In the genomic region with DNA sequence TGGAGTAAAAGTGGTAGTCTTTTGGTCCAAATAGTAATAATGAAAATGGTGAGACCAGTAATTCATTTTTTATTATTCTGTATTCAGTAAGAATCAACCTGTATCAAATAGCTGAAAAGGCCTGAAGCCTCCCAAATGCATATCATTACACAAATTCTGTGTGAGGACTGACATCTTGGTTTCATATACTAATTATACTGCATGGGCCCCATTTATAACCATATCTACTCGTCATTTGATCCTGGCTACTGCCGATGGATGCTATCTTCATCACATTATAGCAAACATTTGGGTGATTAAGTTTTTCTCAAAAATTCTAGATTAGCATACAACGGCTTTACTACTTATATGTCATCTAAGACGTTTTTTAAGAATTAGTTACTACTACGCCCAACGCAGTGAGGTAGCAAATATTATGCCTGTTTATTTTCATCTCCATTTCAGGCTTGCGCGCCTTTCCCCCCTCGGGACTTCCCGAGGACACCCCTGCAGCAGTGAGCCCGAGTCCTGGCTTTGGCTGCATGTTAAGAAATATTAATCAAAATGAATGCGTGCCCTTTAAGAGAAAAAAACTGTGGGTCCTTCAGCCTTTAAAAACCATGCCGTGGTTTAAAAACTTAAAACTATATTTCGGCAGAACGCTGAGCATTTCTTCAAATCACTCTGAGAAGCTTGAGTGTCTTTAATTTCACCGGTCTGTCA, we compare ENCODE assay signal across 8 cellular contexts. TPM values are rescaled to one million over a fixed set of nuclear protein-coding genes. Genes with fewer than 3 reads are reported as not detected.
A peak's percentile ranks its signal among the peaks of the same experiment; 100 is the strongest.
DNase-seq lines count a peak whose midpoint lies in the region; ATAC-seq and TF ChIP-seq lines count a peak whose summit lies in the region.

No MANE protein-coding gene starts in this region.

- H3K4me1 ChIP-seq in heart right ventricle (peaks cover 0 to 32% (median 16%) of the 10 kb centered on the region in 9 donors), psoas muscle (peaks cover 37% of the 10 kb centered on the region)

- H3K27ac ChIP-seq in heart right ventricle (peak overlapping the region; percentile 85 to 99 (median 96)), psoas muscle (peak overlapping the region; percentile 95)

- in situ Hi-C loops in GM13976 (cut with MboI; ENCODE audit: low sequenced_read_pairs, unreplicated experiment) = no loop called here

- no peaks in the 10 kb centered on the region for H3K36me3 ChIP-seq in heart right ventricle
- no peaks in the 10 kb centered on the region for H3K36me3 ChIP-seq in psoas muscle (ENCODE audit: insufficient read depth in 1 of 2, low read depth in 1 of 2)

- peak overlapping the region; percentile 99 for H3K27ac Mint-ChIP-seq in activated naive CD4-positive, alpha-beta T cell treated with anti-CD3 and anti-CD28 coated beads, Interleukin-2, amount 50 U/mL, for 72 hours

- H3K9me3 ChIP-seq in heart right ventricle (no peaks in the 10 kb centered on the region), psoas muscle (no peaks in the 10 kb centered on the region)

- WGBS in heart right ventricle, 2 donors = 4% methylated on average over 16 of the region's 16 CpGs
- 2 to 3% (median 2%) methylated on average over 16 of the region's 16 CpGs for WGBS in psoas muscle, 3 donors

- H3K4me3 ChIP-seq in heart right ventricle (peak overlapping the region; percentile 63 to 92 (median 78)), psoas muscle (peak overlapping the region; percentile 83)

- peak; percentile 31 for DNase-seq in GM13976 (ENCODE audit: low spot score)
- peak; percentile 36 for DNase-seq in NCI-H146 (lab: John Stamatoyannopoulos, UW)
- no peak for DNase-seq in activated naive CD4-positive, alpha-beta T cell treated with anti-CD3 and anti-CD28 coated beads, Interleukin-2, amount 50 U/mL, for 72 hours (ENCODE audit: low spot score in 2 of 2)
- peak in 1 of 2 donors; percentile 14 for DNase-seq in heart right ventricle
- peak; percentile 19 to 66 for DNase-seq in psoas muscle
- no peak for DNase-seq in activated CD4-positive, CD25-positive, alpha-beta regulatory T cell treated with anti-CD3 and anti-CD28 coated beads, Interleukin-2, amount 50 U/mL, for 72 hours
- no peak for DNase-seq in NOMO-1 (lab: John Stamatoyannopoulos, UW; ENCODE audit: unreplicated experiment in 2 of 2)

- H3K27me3 ChIP-seq in heart right ventricle = no peaks in the 10 kb centered on the region
- H3K27me3 ChIP-seq in psoas muscle (ENCODE audit: insufficient read depth in 3 of 3, low read length in 2 of 3) = no peaks in the 10 kb centered on the region

- TF ChIP-seq CTCF in GM13976 (IDR thresholded peaks at IDR 0.05; ENCODE audit: borderline replicate concordance, control extremely low read depth, extremely low read depth, insufficient read depth, missing control alignments) = no peak
- TF ChIP-seq CTCF in heart right ventricle (IDR thresholded peaks at IDR 0.05) = no peak
- TF ChIP-seq CTCF in psoas muscle (IDR thresholded peaks at IDR 0.05) = no peak

- peaks cover 4 to 5% of the 10 kb centered on the region in 2 donors for H3K9me3 Mint-ChIP-seq in activated naive CD4-positive, alpha-beta T cell treated with anti-CD3 and anti-CD28 coated beads, Interleukin-2, amount 50 U/mL, for 72 hours

- H3K36me3 Mint-ChIP-seq in activated naive CD4-positive, alpha-beta T cell treated with anti-CD3 and anti-CD28 coated beads, Interleukin-2, amount 50 U/mL, for 72 hours = peaks cover 16 to 21% of the 10 kb centered on the region in 2 donors

- intact Hi-C loops in heart right ventricle (cut with DNase I) = loop anchor here in 8 of 10 donors (2.0 to 10.0 kb wide), 9 partner anchors 114 to 464 kb away; a partner anchor contains a TSS
- intact Hi-C loops in psoas muscle (cut with DNase I) = loop anchor here (5.0 to 10.0 kb wide), 5 partner anchors 114 to 461 kb away; a partner anchor contains a TSS

- no peak for ATAC-seq in activated naive CD4-positive, alpha-beta T cell treated with anti-CD3 and anti-CD28 coated beads, Interleukin-2, amount 50 U/mL, for 72 hours
- ATAC-seq in heart right ventricle (peak in 4 of 8 donors; percentile 2 to 26 (median 16)), psoas muscle (peak; percentile 28 to 62 (median 35)), GM18867 (IDR thresholded peaks at IDR 0.05; ENCODE audit: unreplicated experiment) (no peak)

RNA-seq across cellular contexts. Expression of a gene that starts 0.8 kb away (rescaled TPM):
- total RNA-seq in activated naive CD4-positive, alpha-beta T cell treated with anti-CD3 and anti-CD28 coated beads, Interleukin-2, amount 50 U/mL, for 72 hours = 10 to 100 TPM; 14.0 to 22.7 TPM
- total RNA-seq in heart right ventricle = 10 to 100 TPM in 5 of 10 donors, 1 to 10 TPM in 5; 6.6 to 13.5 (median 9.8) TPM
- polyA plus RNA-seq in heart right ventricle = 1 to 10 TPM; 3.3 to 7.1 TPM
- 10 to 100 TPM; 13.3 to 21.9 (median 17.2) TPM for total RNA-seq in psoas muscle
- 1 to 10 TPM; 3.6 to 6.1 (median 4.5) TPM for polyA plus RNA-seq in psoas muscle

Comparison
In these comparisons a context has a peak if more than half of its experiments do, and no peak if none do; other contexts are left out.
1. DNase-seq: peak in GM13976 (single experiment), NCI-H146 (single experiment) and psoas muscle (2 of 2); none in activated naive CD4-positive, alpha-beta T cell treated with anti-CD3 and anti-CD28 coated beads, Interleukin-2, amount 50 U/mL, for 72 hours (0 of 2), activated CD4-positive, CD25-positive, alpha-beta regulatory T cell treated with anti-CD3 and anti-CD28 coated beads, Interleukin-2, amount 50 U/mL, for 72 hours (single experiment) and NOMO-1 (0 of 2).
2. ATAC-seq: peak in psoas muscle (4 of 4); none in activated naive CD4-positive, alpha-beta T cell treated with anti-CD3 and anti-CD28 coated beads, Interleukin-2, amount 50 U/mL, for 72 hours (0 of 2) and GM18867 (single experiment).